Comparison of ENCODE assay signal across 23 cellular contexts in genomic region chr20:54047741-54048140, GRCh38.
"Had no signal": no experiment of that assay in that cellular context is flagged by ENCODE, and none has a peak within 500 bp of the region (broad histone marks: within the 10 kb centered on the region; RNA-seq: fewer than 3 reads in every experiment).

No MANE protein-coding gene starts in this region.

- H3K27ac ChIP-seq: adrenal gland, left ventricle myocardium inferior, neutrophil, ovary, prostate gland, thyroid gland, WERI-Rb-1 had no signal

- H3K4me3 Mint-ChIP-seq: activated CD4-positive, alpha-beta T cell treated with anti-CD3 and anti-CD28 coated beads, Interleukin-2, amount 10 ng/mL, durations not matched to agents 7 days and 5 days; activated T-cell treated with anti-CD3 and anti-CD28 coated beads, Interleukin-2, amount 50 U/mL, for 72 hours; nephron had no signal

- H3K4me3 ChIP-seq: adrenal gland, left ventricle myocardium inferior, ovary, prostate gland, thyroid gland had no signal

- H3K27ac Mint-ChIP-seq: activated CD4-positive, alpha-beta T cell treated with anti-CD3 and anti-CD28 coated beads, Interleukin-2, amount 10 ng/mL, durations not matched to agents 7 days and 5 days; activated T-cell treated with anti-CD3 and anti-CD28 coated beads, Interleukin-2, amount 50 U/mL, for 72 hours; nephron had no signal

- ATAC-seq: activated T-cell treated with anti-CD3 and anti-CD28 coated beads, Interleukin-2, amount 50 U/mL, for 72 hours; stimulated activated naive CD8-positive, alpha-beta T cell treated with anti-CD3 and anti-CD28 coated beads, Interleukin-15, Interleukin-2, amounts not matched to agents 100 U/mL and 50 U/mL, for 24 hours had no signal

- H3K9me3 ChIP-seq: adrenal gland, neutrophil, ovary, prostate gland, thyroid gland had no signal

- H3K27me3 ChIP-seq: adrenal gland, neutrophil, ovary, thyroid gland had no signal

- DNase-seq: activated CD4-positive, alpha-beta T cell treated with anti-CD3 and anti-CD28 coated beads, Interleukin-2, amount 10 ng/mL, durations not matched to agents 7 days and 5 days; activated CD4-positive, CD25-positive, alpha-beta regulatory T cell treated with anti-CD3 and anti-CD28 coated beads, Interleukin-2, amount 50 U/mL, for 72 hours; activated effector memory CD4-positive, alpha-beta T cell treated with anti-CD3 and anti-CD28 coated beads, Interleukin-2, amount 50 U/mL, for 16 hours; activated naive CD4-positive, alpha-beta T cell treated with anti-CD3 and anti-CD28 coated beads, Interleukin-2, amount 50 U/mL, for 16 hours; activated T-cell treated with anti-CD3 and anti-CD28 coated beads, Interleukin-2, amount 50 U/mL, for 72 hours; adrenal gland; central memory CD4-positive, alpha-beta T cell; dermis blood vessel endothelial cell; effector memory CD4-positive, alpha-beta T cell; hippocampal formation; left ventricle myocardium inferior; mammary epithelial cell; midbrain; ovary; stimulated activated CD4-positive, alpha-beta T cell treated with anti-CD3 and anti-CD28 coated beads, Interleukin-2, amount 100 ng/mL, for 48 hours; stimulated activated CD8-positive, alpha-beta memory T cell treated with anti-CD3 and anti-CD28 coated beads, Interleukin-4, amount 100 ng/mL, for 48 hours; stimulated activated naive CD8-positive, alpha-beta T cell treated with anti-CD3 and anti-CD28 coated beads, Interleukin-15, Interleukin-2, amounts not matched to agents 100 U/mL and 50 U/mL, for 24 hours; SW 1271; thyroid gland; WERI-Rb-1 had no signal

- H3K36me3 ChIP-seq: adrenal gland, left ventricle myocardium inferior, neutrophil, ovary, prostate gland, thyroid gland, WERI-Rb-1 had no signal

- H3K4me1 ChIP-seq: adrenal gland, prostate gland, thyroid gland had no signal

- H3K9me3 Mint-ChIP-seq: activated T-cell treated with anti-CD3 and anti-CD28 coated beads, Interleukin-2, amount 50 U/mL, for 72 hours had no signal
